ENCODE assay signal across 8 cellular contexts in genomic region chr1:169427081-169427611, GRCh38. TPM values are rescaled to one million over a fixed set of nuclear protein-coding genes. Genes with fewer than 3 reads are reported as not detected.
DNase-seq lines count a peak whose midpoint lies in the region; ATAC-seq and TF ChIP-seq lines count a peak whose summit lies in the region.

Gene CCDC181, minus strand, starts transcription at chr1:169427474. Its CDS starts 2,547 bp downstream, at chr1:169424927.

- TF ChIP-seq CTCF in HEK293 (tag by site-specific recombination; IDR thresholded peaks at IDR 0.05) (no peak), epithelial cell of esophagus (IDR thresholded peaks at IDR 0.05; ENCODE audit: insufficient read depth, low read depth, low read length, missing control alignments) (no peak)

- H3K27ac ChIP-seq in HEK293 (ENCODE audit: extremely low read depth, low read depth, low read length): no peak within 1 kb of the TSS

- peak; percentile 48 for DNase-seq in COLO829 (ENCODE audit: low spot score)
- peak; percentile 77 for DNase-seq in NCI-H2171 treated with DMSO at 0.1 percent for 48 hours (lab: John Stamatoyannopoulos, UW)
- peak; percentile 21 to 42 (median 31) for DNase-seq in activated CD8-positive, alpha-beta memory T cell treated with anti-CD3 and anti-CD28 coated beads for 48 hours (ENCODE audit: low read depth in 2 of 3, low spot score in 2 of 3)
- peak; percentile 7 for DNase-seq in epithelial cell of esophagus (ENCODE audit: low read depth)
- peak; percentile 41 to 59 for DNase-seq in stimulated activated CD8-positive, alpha-beta memory T cell treated with anti-CD3 and anti-CD28 coated beads, Interleukin-15, amount 100 ng/mL, for 48 hours (ENCODE audit: low read depth in 2 of 2)

- no peaks in the 10 kb centered on the region for H3K36me3 ChIP-seq in HEK293 (ENCODE audit: control insufficient read depth in 2 of 2, insufficient read depth in 1 of 2, low read length in 2 of 2)

- ATAC-seq in HG03095 (IDR thresholded peaks at IDR 0.05; ENCODE audit: unreplicated experiment): no peak

- CTCF ChIA-PET in HEK293 (lab: Yijun Ruan, JAX): interaction anchor here (0.7 to 1.9 kb wide), 5 partner anchors 10 to 824 kb away, joined by 3 to 4 read pairs (median 4); no protein-coding TSS in a partner anchor

- H3K4me3 ChIP-seq in HEK293 (ENCODE audit: low read depth, low read length) (peak within 1 kb of the TSS; percentile 80), epithelial cell of esophagus (ENCODE audit: low read length) (peak within 1 kb of the TSS; percentile 50), mononuclear cell (ENCODE audit: low read length) (peak within 1 kb of the TSS; percentile 18)

- peaks cover 46% of the 10 kb centered on the region for H3K27me3 ChIP-seq in mononuclear cell (ENCODE audit: insufficient read depth, low read length)

- POLR2A ChIA-PET in HEK293 (lab: Yijun Ruan, JAX): interaction anchor here (0.8 to 1.6 kb wide), 3 partner anchors 9 to 59 kb away, joined by 3 to 11 read pairs (median 4); partner anchors contain the start of genes BLZF1, NME7 and SLC19A2

- H3K4me1 ChIP-seq in HEK293 (ENCODE audit: control insufficient read depth, insufficient read depth, low read length) (no peaks in the 10 kb centered on the region), mononuclear cell (ENCODE audit: insufficient read depth, low read length) (peaks cover 8% of the 10 kb centered on the region)

- no peaks in the 10 kb centered on the region for H3K9me3 ChIP-seq in HEK293 (ENCODE audit: control insufficient read depth, insufficient read depth, low read depth, low read length)
- peaks cover 2% of the 10 kb centered on the region for H3K9me3 ChIP-seq in mononuclear cell (ENCODE audit: low read depth, low read length)

TF ChIP-seq in HEK293, 187 proteins besides CTCF, POLR2A, EP300 and RAD21:
- TF ChIP-seq ZBTB11 (tag by site-specific recombination; conservative IDR thresholded peaks at IDR 0.05; ENCODE audit: low read depth): peak; percentile 34; the same call in 1 of the 2 replicates
- TF ChIP-seq ZBTB17 (tag by site-specific recombination; IDR thresholded peaks at IDR 0.05): peak; percentile 78
- 0 out of 2 replicates have a peak, but pooled peaks have one; percentile 18 for TF ChIP-seq SP7 (tag by site-specific recombination; IDR thresholded peaks at IDR 0.05)
- peak; percentile 82 for TF ChIP-seq ZNF366 (tag by site-specific recombination; conservative IDR thresholded peaks at IDR 0.05)
- TF ChIP-seq SCRT2 (tag by site-specific recombination; IDR thresholded peaks at IDR 0.05): 0 out of 2 replicates have a peak, but pooled peaks have one; percentile 28
- peak; percentile 54; the same call in 1 of the 2 replicates for TF ChIP-seq ZBTB20 (tag by site-specific recombination; IDR thresholded peaks at IDR 0.05)
- no peak for TF ChIP-seq GLIS2 (tag by site-specific recombination; IDR thresholded peaks at IDR 0.05)
- peak; percentile 86 for TF ChIP-seq ZNF335 (tag by site-specific recombination; conservative IDR thresholded peaks at IDR 0.05)
- peak; percentile 99 for TF ChIP-seq ZNF223 (tag by site-specific recombination; IDR thresholded peaks at IDR 0.05)
- peak; percentile 38; the same call in 1 of the 2 replicates for TF ChIP-seq ZNF394 (tag by site-specific recombination; IDR thresholded peaks at IDR 0.05; ENCODE audit: borderline replicate concordance)
- TF ChIP-seq ZNF600 (tag by site-specific recombination; IDR thresholded peaks at IDR 0.05): peak; percentile 58
- TF ChIP-seq ZNF280C (tag by site-specific recombination; IDR thresholded peaks at IDR 0.05): no peak
- TF ChIP-seq ZNF10 (tag by site-specific recombination; IDR thresholded peaks at IDR 0.05): peak; percentile 18; the same call in 1 of the 2 replicates
- no peak for TF ChIP-seq ZNF670 (tag by site-specific recombination; IDR thresholded peaks at IDR 0.05; ENCODE audit: low read depth)
- TF ChIP-seq ZNF501 (tag by site-specific recombination; IDR thresholded peaks at IDR 0.05): peak; percentile 67; the same call in 1 of the 2 replicates

RNA-seq across cellular contexts. Expression of gene CCDC181, which starts in this region (rescaled TPM):
- not detected for total RNA-seq in mononuclear cell

Comparison
In these comparisons a context has a peak if more than half of its experiments do, and no peak if none do; other contexts are left out.
1. DNase-seq: peak in every context shown above with its lines; median percentile 77 in NCI-H2171 treated with DMSO at 0.1 percent for 48 hours; 50 in stimulated activated CD8-positive, alpha-beta memory T cell treated with anti-CD3 and anti-CD28 coated beads, Interleukin-15, amount 100 ng/mL, for 48 hours; 48 in COLO829; 31 in activated CD8-positive, alpha-beta memory T cell treated with anti-CD3 and anti-CD28 coated beads for 48 hours; 7 in epithelial cell of esophagus.
2. H3K4me3 ChIP-seq: peak in every context shown above with its lines; median percentile 80 in HEK293; 50 in epithelial cell of esophagus; 18 in mononuclear cell.